Comparison of ENCODE assay signal across 22 cellular contexts in the genomic region with DNA sequence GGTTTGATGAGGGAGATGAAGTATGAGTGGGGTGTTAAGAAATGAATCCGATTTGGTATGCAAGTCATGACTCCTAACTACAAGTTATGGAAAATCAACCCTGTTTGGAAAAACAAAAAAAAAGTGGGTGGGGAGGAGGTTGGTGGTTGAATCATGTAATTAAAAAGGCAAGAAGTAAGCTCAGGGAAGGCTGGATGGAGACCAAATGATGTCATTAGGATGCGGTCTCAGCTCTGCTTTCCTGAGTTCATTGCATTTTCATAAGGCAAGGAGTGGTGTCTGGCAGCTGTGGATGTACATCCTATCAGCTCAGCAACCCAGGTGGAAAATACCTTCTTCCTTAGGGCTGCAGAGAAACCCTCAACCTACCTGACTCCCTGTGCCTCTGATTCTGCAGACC.
A peak's percentile ranks its signal among the peaks of the same experiment; 100 is the strongest.
DNase-seq lines count a peak whose midpoint lies in the region; ATAC-seq, FAIRE-seq and TF ChIP-seq lines count a peak whose summit lies in the region.
"Had no signal": no experiment of that assay in that cellular context is flagged by ENCODE, and none has a peak within 500 bp of the region (broad histone marks: within the 10 kb centered on the region; RNA-seq: fewer than 3 reads in every experiment).

No MANE protein-coding gene starts in this region.

- ATAC-seq in PC-3 (peak; percentile 63), GM18498 (IDR thresholded peaks at IDR 0.05; ENCODE audit: unreplicated experiment) (no peak)
- ATAC-seq: activated CD8-positive, alpha-beta memory T cell treated with anti-CD3 and anti-CD28 coated beads, Interleukin-2, amount 10 ng/mL, durations not matched to agents 7 days and 5 days; left ventricle myocardium superior; natural killer cell had no signal

- POLR2A ChIA-PET in PC-3 (lab: Charles Lee; ENCODE audit: unreplicated experiment): no interaction called here

- no TSS peak for BruUV-seq in PC-3 (replicated peaks; lab: Mats Ljungman, UMichigan)

- H3K4me2 ChIP-seq in PC-3 (ENCODE audit: low read length) (no peak overlapping the region), osteoblast (ENCODE audit: insufficient read depth, low read length) (no peak overlapping the region)

- intact Hi-C loops in PC-3 (cut with micrococcal nuclease): no loop called here

- no peaks in the 10 kb centered on the region for H3F3A ChIP-seq in PC-3 (ENCODE audit: low read length, unreplicated experiment)

- H3K4me1 ChIP-seq in PC-3 (ENCODE audit: insufficient read depth, low read length) (no peaks in the 10 kb centered on the region), osteoblast (ENCODE audit: insufficient read depth, low read length) (peaks cover 3% of the 10 kb centered on the region), small intestine (ENCODE audit: control insufficient read depth in 2 of 2, insufficient read depth in 1 of 2, low read depth in 1 of 2, low read length in 1 of 2) (no peaks in the 10 kb centered on the region)
- H3K4me1 ChIP-seq: Peyer's patch, tibial nerve had no signal

- no peak for FAIRE-seq in small intestine (lab: Jason Lieb, UNC)

- H3K9ac ChIP-seq in PC-3 (ENCODE audit: low read length): no peak overlapping the region

- CTCF ChIA-PET in PC-3 (lab: Charles Lee): interaction anchor here (0.6 kb wide), 1 partner anchor 38 kb away, joined by 3 read pairs; no protein-coding TSS in a partner anchor

- H3K27me3 ChIP-seq in PC-3 (ENCODE audit: low read length) (no peaks in the 10 kb centered on the region), osteoblast (ENCODE audit: insufficient read depth, low read length) (no peaks in the 10 kb centered on the region), small intestine (ENCODE audit: control insufficient read depth in 2 of 2, insufficient read depth in 2 of 2, low read length in 2 of 2) (no peaks in the 10 kb centered on the region)
- H3K27me3 ChIP-seq: Peyer's patch, tibial nerve had no signal

- H3K9me3 ChIP-seq in PC-3 (ENCODE audit: low read length): no peaks in the 10 kb centered on the region
- no peaks in the 10 kb centered on the region for H3K9me3 ChIP-seq in osteoblast (ENCODE audit: low read depth, low read length)
- H3K9me3 ChIP-seq in small intestine (ENCODE audit: control insufficient read depth, low read depth): no peaks in the 10 kb centered on the region
- H3K9me3 ChIP-seq: Peyer's patch had no signal

- 77 to 89% (median 78%) methylated on average over 2 of the region's 2 CpGs for WGBS in small intestine, 3 donors

- H2AFZ ChIP-seq in PC-3 (ENCODE audit: low read length): no peak overlapping the region
- H2AFZ ChIP-seq in osteoblast (ENCODE audit: low read length): no peak overlapping the region

- H3K9me2 ChIP-seq in PC-3 (replicated peaks; ENCODE audit: low read length): no peaks in the 10 kb centered on the region

- H3K4me3 ChIP-seq in PC-3 (ENCODE audit: low read length): no peak overlapping the region
- no peak overlapping the region for H3K4me3 ChIP-seq in epithelial cell of esophagus (ENCODE audit: low read length)
- no peak overlapping the region for H3K4me3 ChIP-seq in osteoblast (ENCODE audit: insufficient read depth, low read length)
- no peak overlapping the region for H3K4me3 ChIP-seq in small intestine (ENCODE audit: low read depth in 1 of 2, low read length in 2 of 2)
- H3K4me3 ChIP-seq: Peyer's patch, tibial nerve had no signal

- no peak for TF ChIP-seq CTCF in PC-3 (conservative IDR thresholded peaks at IDR 0.05; ENCODE audit: low read depth, low read length)
- TF ChIP-seq CTCF in epithelial cell of esophagus (IDR thresholded peaks at IDR 0.05; ENCODE audit: insufficient read depth, low read depth, low read length, missing control alignments): no peak
- TF ChIP-seq CTCF in osteoblast (IDR thresholded peaks at IDR 0.05; ENCODE audit: extremely low read depth, low read depth, low read length): no peak

- H3K36me3 ChIP-seq in PC-3 (ENCODE audit: low read depth, low read length): no peaks in the 10 kb centered on the region
- no peaks in the 10 kb centered on the region for H3K36me3 ChIP-seq in osteoblast (ENCODE audit: insufficient read depth, low read length)
- no peaks in the 10 kb centered on the region for H3K36me3 ChIP-seq in small intestine (ENCODE audit: control insufficient read depth in 2 of 2, insufficient read depth in 2 of 2, low read length in 2 of 2)
- H3K36me3 ChIP-seq: Peyer's patch, tibial nerve had no signal

- DNase-seq in GM03348 (ENCODE audit: low spot score) (peak; percentile 52), PC-3 (peak; percentile 26), epithelial cell of esophagus (ENCODE audit: low read depth) (peak; percentile 50), osteoblast (ENCODE audit: insufficient read length, low spot score, missing footprints) (peak; percentile 64), small intestine (no peak), DMS153 treated with DMSO at 0.1 percent for 48 hours (lab: John Stamatoyannopoulos, UW; ENCODE audit: unreplicated experiment) (no peak), NCI-H1930 (lab: John Stamatoyannopoulos, UW) (no peak)
- DNase-seq: activated B cell treated with CpG ODN at 0.5 μM for 24 hours; activated CD8-positive, alpha-beta memory T cell treated with anti-CD3 and anti-CD28 coated beads, Interleukin-2, amount 10 ng/mL, durations not matched to agents 7 days and 5 days; activated naive CD4-positive, alpha-beta T cell; CD4-positive, CD25-positive, alpha-beta regulatory T cell; cerebellar nuclear complex; left ventricle myocardium superior; natural killer cell; NCI-H1417; NCI-H524; Peyer's patch; stimulated activated CD4-positive, alpha-beta T cell treated with anti-CD3 and anti-CD28 coated beads, Interleukin-2, amount 100 ng/mL, for 24 hours; SW 1271 had no signal

- H3K27ac ChIP-seq in PC-3 (ENCODE audit: low read length) (no peak overlapping the region), osteoblast (ENCODE audit: low read depth, low read length) (no peak overlapping the region), small intestine (ENCODE audit: low read depth in 1 of 2, low read length in 1 of 2) (no peak overlapping the region)
- H3K27ac ChIP-seq: epithelial cell of prostate, Peyer's patch, tibial nerve had no signal

- no peaks in the 10 kb centered on the region for H3K79me2 ChIP-seq in PC-3 (ENCODE audit: low read length)
- H3K79me2 ChIP-seq in osteoblast (ENCODE audit: insufficient read depth, low read length): no peaks in the 10 kb centered on the region

- no peaks in the 10 kb centered on the region for H4K20me1 ChIP-seq in PC-3 (ENCODE audit: low read length)
- H4K20me1 ChIP-seq in osteoblast (ENCODE audit: insufficient read depth, low read length): no peaks in the 10 kb centered on the region

Comparison
In these comparisons a context has a peak if more than half of its experiments do, and no peak if none do; other contexts are left out.
1. DNase-seq: peak in GM03348 (single experiment), PC-3 (single experiment), epithelial cell of esophagus (single experiment) and osteoblast (single experiment); none in small intestine (single experiment), DMS153 treated with DMSO at 0.1 percent for 48 hours (single experiment) and NCI-H1930 (0 of 2).